8 cellular contexts compared by ENCODE assay signal in the genomic region with DNA sequence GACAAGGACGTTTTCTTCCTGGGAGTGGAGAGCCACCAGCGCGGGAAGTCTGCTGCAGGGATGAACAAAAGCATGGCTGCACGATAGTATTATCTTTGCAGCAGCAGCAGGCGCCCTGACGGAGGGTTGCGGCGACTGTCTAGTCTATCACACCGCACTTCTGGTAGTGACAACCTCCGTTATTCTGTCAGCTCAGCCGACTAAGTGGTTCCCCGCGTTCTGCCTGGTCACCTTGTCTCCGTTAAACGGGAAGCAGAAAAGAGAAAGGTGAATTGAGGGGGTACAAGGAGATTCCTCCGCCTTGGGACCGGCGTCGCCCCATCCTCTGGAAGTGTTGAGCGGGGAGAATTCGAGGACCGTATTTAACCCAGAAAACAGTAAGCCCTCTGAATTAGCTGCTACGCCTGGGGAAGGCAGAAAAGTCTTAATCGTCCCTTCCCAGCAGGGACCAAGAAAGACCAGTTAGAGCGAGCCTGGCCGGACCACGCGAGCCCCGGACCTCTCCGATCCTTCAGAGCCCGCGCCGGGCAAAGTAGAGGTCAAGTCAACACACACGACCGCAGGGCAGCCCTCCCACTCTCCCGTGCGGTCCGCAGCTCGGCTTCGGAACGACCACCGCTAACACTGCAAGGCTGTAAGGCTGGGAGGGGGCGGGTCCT. TPM values are rescaled to one million over a fixed set of nuclear protein-coding genes. Genes with fewer than 3 reads are reported as not detected.
A peak's percentile ranks its signal among the peaks of the same experiment; 100 is the strongest.
DNase-seq lines count a peak whose midpoint lies in the region; ATAC-seq and TF ChIP-seq lines count a peak whose summit lies in the region.

No MANE protein-coding gene starts in this region.

- no peak for TF ChIP-seq CTCF in AG04450 (IDR thresholded peaks at IDR 0.05; ENCODE audit: low read depth, low read length)

- peak; percentile 19 for ATAC-seq in GM18909 (IDR thresholded peaks at IDR 0.05; ENCODE audit: poor library complexity, unreplicated experiment)
- peak; percentile 6 for ATAC-seq in HG03196 (IDR thresholded peaks at IDR 0.05; ENCODE audit: unreplicated experiment)

- CTCF ChIA-PET in AG04450 (lab: Charles Lee): interaction anchor here (1.2 to 2.1 kb wide), 3 partner anchors 118 to 255 kb away, joined by 3 to 5 read pairs (median 3); no protein-coding TSS in a partner anchor

- H3K4me3 Mint-ChIP-seq in activated T-helper 1 cell treated with anti-CD3 and anti-CD28 coated beads, Interleukin-12 subunit alpha, Interleukin-12 subunit beta, Interleukin-2, Interleukin-4 antibody, amounts not matched to agents 30 ng/mL and 10 ng/mL and 1 ng/mL, durations not matched to agents 14 hours and 24 hours and 36 hours: peak overlapping the region; percentile 96

- H3K27me3 Mint-ChIP-seq in activated T-helper 1 cell treated with anti-CD3 and anti-CD28 coated beads, Interleukin-12 subunit alpha, Interleukin-12 subunit beta, Interleukin-2, Interleukin-4 antibody, amounts not matched to agents 30 ng/mL and 10 ng/mL and 1 ng/mL, durations not matched to agents 14 hours and 24 hours and 36 hours (ENCODE audit: insufficient read depth): peaks cover 30% of the 10 kb centered on the region

- peaks cover 30% of the 10 kb centered on the region for H3K27me3 ChIP-seq in AG04450 (ENCODE audit: control insufficient read depth, insufficient read depth, low read length)

- DNase-seq in AG04450 (ENCODE audit: low read depth, low spot score): no peak
- peak; percentile 85 for DNase-seq in NCI-H82 (lab: John Stamatoyannopoulos, UW)
- DNase-seq in activated T-helper 1 cell treated with anti-CD3 and anti-CD28 coated beads, Interleukin-12 subunit alpha, Interleukin-12 subunit beta, Interleukin-2, Interleukin-4 antibody, amounts not matched to agents 30 ng/mL and 10 ng/mL and 1 ng/mL, durations not matched to agents 14 hours and 24 hours and 36 hours (ENCODE audit: low spot score): peak; percentile 22
- peak; percentile 13 to 70 (median 46) for DNase-seq in head of caudate nucleus
- peak; percentile 16 to 89 (median 43) for DNase-seq in posterior cingulate gyrus
- no peak for DNase-seq in NCI-H226

- H3K27ac ChIP-seq in AG04450 (ENCODE audit: low read depth, low read length): no peak overlapping the region

- peak overlapping the region; percentile 79 for H3K4me3 ChIP-seq in AG04450 (ENCODE audit: low read depth, low read length)

- intact Hi-C loops in activated T-helper 1 cell treated with anti-CD3 and anti-CD28 coated beads, Interleukin-12 subunit alpha, Interleukin-12 subunit beta, Interleukin-2, Interleukin-4 antibody, amounts not matched to agents 30 ng/mL and 10 ng/mL and 1 ng/mL, durations not matched to agents 14 hours and 24 hours and 36 hours (cut with micrococcal nuclease): loop anchor here (1.0 to 10.0 kb wide), 12 partner anchors 61 to 1797 kb away; a partner anchor contains a TSS
- intact Hi-C loops in head of caudate nucleus (cut with DNase I): no loop called here
- intact Hi-C loops in posterior cingulate gyrus (cut with DNase I): no loop called here

- POLR2A ChIA-PET in AG04450 (lab: Yijun Ruan, JAX): interaction anchor here (0.6 to 2.2 kb wide), 4 partner anchors 25 to 296 kb away, joined by 3 to 7 read pairs (median 4); a partner anchor contains a TSS

- peaks cover 11% of the 10 kb centered on the region for H3K4me1 Mint-ChIP-seq in activated T-helper 1 cell treated with anti-CD3 and anti-CD28 coated beads, Interleukin-12 subunit alpha, Interleukin-12 subunit beta, Interleukin-2, Interleukin-4 antibody, amounts not matched to agents 30 ng/mL and 10 ng/mL and 1 ng/mL, durations not matched to agents 14 hours and 24 hours and 36 hours (ENCODE audit: low read depth)

- no peaks in the 10 kb centered on the region; the same call in 1 of the 2 replicates for H3K9me3 ChIP-seq in AG04450 (ENCODE audit: control insufficient read depth, insufficient read depth, low read length)

- no peak overlapping the region for H3K27ac Mint-ChIP-seq in activated T-helper 1 cell treated with anti-CD3 and anti-CD28 coated beads, Interleukin-12 subunit alpha, Interleukin-12 subunit beta, Interleukin-2, Interleukin-4 antibody, amounts not matched to agents 30 ng/mL and 10 ng/mL and 1 ng/mL, durations not matched to agents 14 hours and 24 hours and 36 hours

- H3K9me3 Mint-ChIP-seq in activated T-helper 1 cell treated with anti-CD3 and anti-CD28 coated beads, Interleukin-12 subunit alpha, Interleukin-12 subunit beta, Interleukin-2, Interleukin-4 antibody, amounts not matched to agents 30 ng/mL and 10 ng/mL and 1 ng/mL, durations not matched to agents 14 hours and 24 hours and 36 hours: no peaks in the 10 kb centered on the region

- H3K36me3 Mint-ChIP-seq in activated T-helper 1 cell treated with anti-CD3 and anti-CD28 coated beads, Interleukin-12 subunit alpha, Interleukin-12 subunit beta, Interleukin-2, Interleukin-4 antibody, amounts not matched to agents 30 ng/mL and 10 ng/mL and 1 ng/mL, durations not matched to agents 14 hours and 24 hours and 36 hours (ENCODE audit: low read depth): no peaks in the 10 kb centered on the region

RNA-seq across cellular contexts. Expression of a gene that starts 0.5 kb away (rescaled TPM):
- polyA plus RNA-seq in AG04450 (2011; rRNA removed): 5.9 and 9.8 TPM in 2 replicates
- polyA minus RNA-seq in AG04450 (2011; rRNA and poly(A)+ RNA removed): 16.8 and 19.6 TPM in 2 replicates
- total RNA-seq in activated T-helper 1 cell treated with anti-CD3 and anti-CD28 coated beads, Interleukin-12 subunit alpha, Interleukin-12 subunit beta, Interleukin-2, Interleukin-4 antibody, amounts not matched to agents 30 ng/mL and 10 ng/mL and 1 ng/mL, durations not matched to agents 14 hours and 24 hours and 36 hours: 4.2 and 5.3 TPM in 2 replicates

Comparison
In these comparisons a context has a peak if more than half of its experiments do, and no peak if none do; other contexts are left out.
1. DNase-seq: peak in NCI-H82 (single experiment), activated T-helper 1 cell treated with anti-CD3 and anti-CD28 coated beads, Interleukin-12 subunit alpha, Interleukin-12 subunit beta, Interleukin-2, Interleukin-4 antibody, amounts not matched to agents 30 ng/mL and 10 ng/mL and 1 ng/mL, durations not matched to agents 14 hours and 24 hours and 36 hours (single experiment), head of caudate nucleus (42 of 42) and posterior cingulate gyrus (10 of 10); none in AG04450 (single experiment) and NCI-H226 (single experiment).